Comparison of ENCODE assay signal across 10 cellular contexts in the genomic region with DNA sequence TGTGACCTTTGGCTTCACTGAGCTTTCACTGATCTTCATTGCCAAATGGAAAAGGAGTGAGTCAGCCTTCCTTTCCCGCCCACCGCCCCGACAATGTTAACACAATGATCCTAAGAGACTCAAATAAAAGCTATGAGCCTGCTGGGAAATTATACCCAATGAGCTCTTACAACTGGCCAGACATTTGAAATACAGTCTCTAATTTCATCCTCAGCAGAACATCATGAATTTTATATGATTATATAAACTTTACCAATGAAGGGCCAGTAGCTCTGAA.
DNase-seq lines count a peak whose midpoint lies in the region; ATAC-seq and TF ChIP-seq lines count a peak whose summit lies in the region.
"Had no signal": no experiment of that assay in that cellular context is flagged by ENCODE, and none has a peak within 500 bp of the region (broad histone marks: within the 10 kb centered on the region; RNA-seq: fewer than 3 reads in every experiment).

No MANE protein-coding gene starts in this region.

- 34 to 66% methylated on average over 3 of the region's 3 CpGs for WGBS in heart right ventricle, 2 donors
- WGBS in smooth muscle cell (ENCODE audit: low lambda C conversion rate): 25% methylated on average over 3 of the region's 3 CpGs
- no CpG with 5 or more reads among the region's 3 CpGs for WGBS in trophoblast cell (ENCODE audit: extremely low coverage, insufficient coverage, insufficient read length)

- H3K27ac Mint-ChIP-seq in activated CD8-positive, alpha-beta T cell treated with anti-CD3 and anti-CD28 coated beads for 36 hours: no peak overlapping the region
- no peak overlapping the region for H3K27ac Mint-ChIP-seq in activated CD8-positive, alpha-beta T cell treated with anti-CD3 and anti-CD28 coated beads, Interleukin-2, amount 10 ng/mL, durations not matched to agents 7 days and 5 days

- no peak overlapping the region for H2BK5ac ChIP-seq in trophoblast cell (ENCODE audit: low read depth, low read length, poor library complexity)

- TF ChIP-seq POLR2A in vagina (IDR thresholded peaks at IDR 0.05): no peak

- intact Hi-C loops in activated CD8-positive, alpha-beta T cell treated with anti-CD3 and anti-CD28 coated beads for 36 hours (cut with micrococcal nuclease): no loop called here
- intact Hi-C loops in heart right ventricle (cut with DNase I): no loop called here
- intact Hi-C loops in vagina (cut with DNase I): no loop called here

- H4K12ac ChIP-seq in trophoblast cell (ENCODE audit: low read depth, low read length): no peak overlapping the region

- peak overlapping the region; percentile 22 for H3K4me2 ChIP-seq in smooth muscle cell
- H3K4me2 ChIP-seq in trophoblast cell (ENCODE audit: low read length): no peak overlapping the region

- TF ChIP-seq CTCF in activated CD8-positive, alpha-beta T cell treated with anti-CD3 and anti-CD28 coated beads for 36 hours (IDR thresholded peaks at IDR 0.05): no peak
- TF ChIP-seq CTCF in astrocyte of the cerebellum (IDR thresholded peaks at IDR 0.05; ENCODE audit: low read depth, low read length, missing control alignments) (no peak), heart right ventricle (IDR thresholded peaks at IDR 0.05) (no peak), smooth muscle cell (IDR thresholded peaks at IDR 0.05; ENCODE audit: borderline replicate concordance, insufficient read depth, poor library complexity, severe bottlenecking) (no peak), vagina (IDR thresholded peaks at IDR 0.05) (no peak)

- no peaks in the 10 kb centered on the region for H3K36me3 ChIP-seq in heart right ventricle
- H3K36me3 ChIP-seq in smooth muscle cell (ENCODE audit: low read depth): no peaks in the 10 kb centered on the region
- H3K36me3 ChIP-seq in trophoblast cell (ENCODE audit: control insufficient read depth in 1 of 2, insufficient read depth in 2 of 2, low read length in 2 of 2): no peaks in the 10 kb centered on the region
- no peaks in the 10 kb centered on the region for H3K36me3 ChIP-seq in vagina

- H3K4me3 ChIP-seq in astrocyte of the cerebellum (ENCODE audit: low read depth, low read length) (no peak overlapping the region), heart right ventricle (no peak overlapping the region), smooth muscle cell (no peak overlapping the region), trophoblast cell (ENCODE audit: low read depth, low read length) (no peak overlapping the region), vagina (no peak overlapping the region)

- no peaks in the 10 kb centered on the region for H3K36me3 Mint-ChIP-seq in activated CD8-positive, alpha-beta T cell treated with anti-CD3 and anti-CD28 coated beads for 36 hours (ENCODE audit: low read depth)
- no peaks in the 10 kb centered on the region for H3K36me3 Mint-ChIP-seq in activated CD8-positive, alpha-beta T cell treated with anti-CD3 and anti-CD28 coated beads, Interleukin-2, amount 10 ng/mL, durations not matched to agents 7 days and 5 days (ENCODE audit: low read depth)

- H2AFZ ChIP-seq in smooth muscle cell (ENCODE audit: low read depth): no peak overlapping the region
- no peak overlapping the region for H2AFZ ChIP-seq in trophoblast cell (ENCODE audit: insufficient read depth, low read length, poor library complexity)

- POLR2A ChIA-PET in activated CD8-positive, alpha-beta T cell treated with anti-CD3 and anti-CD28 coated beads for 36 hours (lab: Charles Lee): interaction anchor here (0.5 kb wide), 1 partner anchor 150 kb away, joined by 3 read pairs; no protein-coding TSS in a partner anchor
- POLR2A ChIA-PET in activated CD8-positive, alpha-beta T cell treated with anti-CD3 and anti-CD28 coated beads, Interleukin-2, amount 10 ng/mL, durations not matched to agents 7 days and 5 days (lab: Charles Lee): no interaction called here

- H3K79me2 ChIP-seq in smooth muscle cell (ENCODE audit: low read depth): no peaks in the 10 kb centered on the region
- no peaks in the 10 kb centered on the region for H3K79me2 ChIP-seq in trophoblast cell (ENCODE audit: control insufficient read depth, insufficient read depth, low read length, poor library complexity)

- H3K27ac ChIP-seq in heart right ventricle (peak overlapping the region in 7 of 10 donors; percentile 40 to 77 (median 61)), smooth muscle cell (ENCODE audit: low read depth) (peak overlapping the region; percentile 7), trophoblast cell (ENCODE audit: low read depth, low read length) (no peak overlapping the region), vagina (no peak overlapping the region)

- H3K4me3 Mint-ChIP-seq in activated CD8-positive, alpha-beta T cell treated with anti-CD3 and anti-CD28 coated beads for 36 hours: no peak overlapping the region
- no peak overlapping the region for H3K4me3 Mint-ChIP-seq in activated CD8-positive, alpha-beta T cell treated with anti-CD3 and anti-CD28 coated beads, Interleukin-2, amount 10 ng/mL, durations not matched to agents 7 days and 5 days

- no peaks in the 10 kb centered on the region for H4K20me1 ChIP-seq in smooth muscle cell (ENCODE audit: low read depth)

- H3K18ac ChIP-seq in trophoblast cell (ENCODE audit: low read length): no peak overlapping the region

- peaks cover 5% of the 10 kb centered on the region for H3K27me3 Mint-ChIP-seq in activated CD8-positive, alpha-beta T cell treated with anti-CD3 and anti-CD28 coated beads for 36 hours
- H3K27me3 Mint-ChIP-seq in activated CD8-positive, alpha-beta T cell treated with anti-CD3 and anti-CD28 coated beads, Interleukin-2, amount 10 ng/mL, durations not matched to agents 7 days and 5 days (ENCODE audit: low read depth): no peaks in the 10 kb centered on the region

- H3K9ac ChIP-seq in smooth muscle cell (ENCODE audit: low read depth) (no peak overlapping the region), trophoblast cell (ENCODE audit: low read length) (no peak overlapping the region)

- peak; percentile 40 for DNase-seq in activated CD8-positive, alpha-beta T cell treated with anti-CD3 and anti-CD28 coated beads for 36 hours
- DNase-seq in activated CD8-positive, alpha-beta T cell treated with anti-CD3 and anti-CD28 coated beads, Interleukin-2, amount 10 ng/mL, durations not matched to agents 7 days and 5 days: no peak
- peak; percentile 16 for DNase-seq in astrocyte of the cerebellum (ENCODE audit: low read depth)
- peak in 1 of 2 donors; percentile 66 for DNase-seq in heart right ventricle
- no peak for DNase-seq in smooth muscle cell (lab: John Stamatoyannopoulos, UW; ENCODE audit: unreplicated experiment)
- DNase-seq in trophoblast cell: no peak
- no peak for DNase-seq in mesenteric fat pad (ENCODE audit: low spot score)
- no peak for DNase-seq in vagina (ENCODE audit: extremely low spot score in 2 of 2)
- DNase-seq: NCI-H1694; stimulated activated CD4-positive, alpha-beta T cell treated with anti-CD3 and anti-CD28 coated beads, Interleukin-2, amount 100 ng/mL, for 48 hours had no signal

- H3K14ac ChIP-seq in trophoblast cell (ENCODE audit: low read length): no peak overlapping the region

- H3K4ac ChIP-seq in trophoblast cell (ENCODE audit: low read depth, low read length): no peak overlapping the region

- no peaks in the 10 kb centered on the region for H3K27me3 ChIP-seq in heart right ventricle
- no peaks in the 10 kb centered on the region for H3K27me3 ChIP-seq in smooth muscle cell (ENCODE audit: low read depth)
- no peaks in the 10 kb centered on the region for H3K27me3 ChIP-seq in trophoblast cell (ENCODE audit: insufficient read depth, low read length)
- no peaks in the 10 kb centered on the region for H3K27me3 ChIP-seq in vagina

- H3K79me1 ChIP-seq in trophoblast cell (ENCODE audit: low read length): no peaks in the 10 kb centered on the region

- in situ Hi-C loops in astrocyte of the cerebellum (cut with HindIII; ENCODE audit: low sequenced_read_pairs): no loop called here

- no peaks in the 10 kb centered on the region for H3F3A ChIP-seq in smooth muscle cell (ENCODE audit: low read depth)

- peaks cover 8% of the 10 kb centered on the region for H3K4me1 Mint-ChIP-seq in activated CD8-positive, alpha-beta T cell treated with anti-CD3 and anti-CD28 coated beads for 36 hours (ENCODE audit: low read depth)
- no peaks in the 10 kb centered on the region for H3K4me1 Mint-ChIP-seq in activated CD8-positive, alpha-beta T cell treated with anti-CD3 and anti-CD28 coated beads, Interleukin-2, amount 10 ng/mL, durations not matched to agents 7 days and 5 days (ENCODE audit: low read depth)

- no peaks in the 10 kb centered on the region for H3K9me3 Mint-ChIP-seq in activated CD8-positive, alpha-beta T cell treated with anti-CD3 and anti-CD28 coated beads for 36 hours
- no peaks in the 10 kb centered on the region for H3K9me3 Mint-ChIP-seq in activated CD8-positive, alpha-beta T cell treated with anti-CD3 and anti-CD28 coated beads, Interleukin-2, amount 10 ng/mL, durations not matched to agents 7 days and 5 days (ENCODE audit: insufficient read depth)

- no peaks in the 10 kb centered on the region for H3K9me3 ChIP-seq in heart right ventricle
- no peaks in the 10 kb centered on the region for H3K9me3 ChIP-seq in smooth muscle cell (replicated peaks; ENCODE audit: low read depth)
- H3K9me3 ChIP-seq in trophoblast cell (ENCODE audit: insufficient read depth, low read depth, low read length): peaks cover 6% of the 10 kb centered on the region
- no peaks in the 10 kb centered on the region for H3K9me3 ChIP-seq in vagina

- CTCF ChIA-PET in activated CD8-positive, alpha-beta T cell treated with anti-CD3 and anti-CD28 coated beads for 36 hours (lab: Charles Lee): no interaction called here
- CTCF ChIA-PET in activated CD8-positive, alpha-beta T cell treated with anti-CD3 and anti-CD28 coated beads, Interleukin-2, amount 10 ng/mL, durations not matched to agents 7 days and 5 days (lab: Charles Lee): no interaction called here

- H3K23ac ChIP-seq in trophoblast cell (ENCODE audit: low read length): no peak overlapping the region

- no peak overlapping the region for H2BK120ac ChIP-seq in trophoblast cell (ENCODE audit: insufficient read depth, low read length, poor library complexity)

- H4K8ac ChIP-seq in trophoblast cell (ENCODE audit: low read depth, low read length): no peak overlapping the region

- peaks cover 10 to 33% (median 27%) of the 10 kb centered on the region in 9 donors for H3K4me1 ChIP-seq in heart right ventricle
- H3K4me1 ChIP-seq in smooth muscle cell (ENCODE audit: low read depth): no peaks in the 10 kb centered on the region
- H3K4me1 ChIP-seq in trophoblast cell (ENCODE audit: control insufficient read depth in 1 of 2, insufficient read depth in 2 of 2, low read length in 2 of 2): peaks cover 13 to 22% of the 10 kb centered on the region in 2 experiments
- H3K4me1 ChIP-seq in vagina: peaks cover 26% of the 10 kb centered on the region

- no peak for ATAC-seq in activated CD8-positive, alpha-beta T cell treated with anti-CD3 and anti-CD28 coated beads for 36 hours
- ATAC-seq in activated CD8-positive, alpha-beta T cell treated with anti-CD3 and anti-CD28 coated beads, Interleukin-2, amount 10 ng/mL, durations not matched to agents 7 days and 5 days: no peak
- ATAC-seq in heart right ventricle: peak in 6 of 8 donors; percentile 30 to 75 (median 65)

- no peak overlapping the region for H4K91ac ChIP-seq in trophoblast cell (ENCODE audit: low read depth, low read length)

- no peak overlapping the region for H2BK12ac ChIP-seq in trophoblast cell (ENCODE audit: low read length)

- H2AK5ac ChIP-seq in trophoblast cell (ENCODE audit: low read length): no peak overlapping the region

Comparison
In these comparisons a context has a peak if more than half of its experiments do, and no peak if none do; other contexts are left out.
1. DNase-seq: peak in activated CD8-positive, alpha-beta T cell treated with anti-CD3 and anti-CD28 coated beads for 36 hours (single experiment) and astrocyte of the cerebellum (single experiment); none in activated CD8-positive, alpha-beta T cell treated with anti-CD3 and anti-CD28 coated beads, Interleukin-2, amount 10 ng/mL, durations not matched to agents 7 days and 5 days (single experiment), smooth muscle cell (single experiment), trophoblast cell (0 of 2), mesenteric fat pad (single experiment) and vagina (0 of 2).
2. ATAC-seq: peak in heart right ventricle (6 of 8); none in activated CD8-positive, alpha-beta T cell treated with anti-CD3 and anti-CD28 coated beads for 36 hours (single experiment) and activated CD8-positive, alpha-beta T cell treated with anti-CD3 and anti-CD28 coated beads, Interleukin-2, amount 10 ng/mL, durations not matched to agents 7 days and 5 days (single experiment).
3. H3K27ac ChIP-seq: peak in heart right ventricle (7 of 10) and smooth muscle cell (single experiment); none in trophoblast cell (single experiment) and vagina (single experiment).